ENCODE assay signal across 26 cellular contexts in the genomic region with DNA sequence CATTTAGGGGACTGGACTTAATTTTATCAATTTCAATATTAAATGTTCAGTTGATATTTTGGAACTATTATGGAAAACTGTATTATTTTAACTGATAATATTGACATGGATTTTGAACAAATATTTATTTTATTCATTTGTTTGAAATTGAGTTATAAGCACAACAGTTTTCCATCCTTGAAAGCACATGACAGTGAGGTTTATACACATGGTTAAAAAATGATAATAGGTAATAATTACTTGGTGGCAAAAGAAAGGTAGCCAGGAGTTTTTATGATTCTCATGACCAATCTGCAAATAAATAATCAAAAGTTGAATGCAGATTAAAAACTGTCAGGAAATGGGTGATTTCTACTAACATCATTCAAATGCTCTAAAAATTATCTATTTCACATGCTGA.
DNase-seq lines count a peak whose midpoint lies in the region; ATAC-seq, FAIRE-seq and TF ChIP-seq lines count a peak whose summit lies in the region.
"Had no signal": no experiment of that assay in that cellular context is flagged by ENCODE, and none has a peak within 500 bp of the region (broad histone marks: within the 10 kb centered on the region; RNA-seq: fewer than 3 reads in every experiment).

No MANE protein-coding gene starts in this region.

- in situ Hi-C loops in HepG2 (cut with HindIII; ENCODE audit: extremely low pct_ligation_motif_present, low pct_unique_long_range_greater_than_20kb): no loop called here
- in situ Hi-C loops in HAP-1 (cut with MboI; ENCODE audit: low sequenced_read_pairs): no loop called here

- CTCF ChIA-PET in HepG2 (lab: Yijun Ruan, JAX; ENCODE audit: low intra/inter-chr PET ratio, low total read pairs): interaction anchor here (1.4 kb wide), 1 partner anchor 226 kb away, joined by 8 read pairs; no protein-coding TSS in a partner anchor

- no peak for TF ChIP-seq POLR2A in HepG2 (IDR thresholded peaks at IDR 0.05; ENCODE audit: insufficient read depth in 1 of 2, low read depth in 2 of 2, low read length in 2 of 2)
- TF ChIP-seq POLR2A in right lobe of liver (IDR thresholded peaks at IDR 0.05): no peak

- ATAC-seq in HepG2 (no peak), right lobe of liver (no peak)
- ATAC-seq: A549; CD8-positive, alpha-beta T cell had no signal

- intact Hi-C loops in HepG2 (cut with micrococcal nuclease; ENCODE audit: unreplicated experiment) (loop anchor here (1.0 to 2.0 kb wide), 2 partner anchors 136 to 225 kb away; no protein-coding TSS in a partner anchor), right lobe of liver (cut with DNase I) (no loop called here)

- H3K4me3 ChIP-seq in HepG2 (replicated peaks in 1 of 3; ENCODE audit: insufficient read depth in 1 of 3, low read depth in 2 of 3, low read length in 3 of 3) (no peak overlapping the region), right lobe of liver (no peak overlapping the region), HAP-1 (no peak overlapping the region)
- H3K4me3 ChIP-seq: A549; BLaER1; BLaER1 treated with 17β-estradiol and CSF1 and Interleukin-3, amounts not matched to agents 10 nM and 100 nM had no signal

- H3K27me3 ChIP-seq in HepG2 (ENCODE audit: control insufficient read depth in 1 of 2, insufficient read depth in 2 of 2, low read length in 2 of 2) (no peaks in the 10 kb centered on the region), right lobe of liver (no peaks in the 10 kb centered on the region), HAP-1 (ENCODE audit: low read depth) (no peaks in the 10 kb centered on the region; the same call in 1 of the 2 replicates)
- H3K27me3 ChIP-seq: BE2C; BLaER1; BLaER1 treated with 17β-estradiol and CSF1 and Interleukin-3, amounts not matched to agents 10 nM and 100 nM had no signal

- TF ChIP-seq RAD21 in HepG2 (CRISPR knock-in tag; IDR thresholded peaks at IDR 0.05): no peak

- no peaks in the 10 kb centered on the region for H3K4me1 ChIP-seq in HepG2 (ENCODE audit: insufficient read depth, low read length)
- no peaks in the 10 kb centered on the region for H3K4me1 ChIP-seq in right lobe of liver
- no peaks in the 10 kb centered on the region for H3K4me1 ChIP-seq in HAP-1
- H3K4me1 ChIP-seq: A549; BE2C; BLaER1; BLaER1 treated with 17β-estradiol and CSF1 and Interleukin-3, amounts not matched to agents 10 nM and 100 nM; Caco-2 had no signal

- no peak overlapping the region for H3K9ac ChIP-seq in HepG2 (ENCODE audit: insufficient read depth, low read depth, low read length)
- H3K9ac ChIP-seq: BLaER1; BLaER1 treated with 17β-estradiol and CSF1 and Interleukin-3, amounts not matched to agents 10 nM and 100 nM had no signal

- no TSS peak for BruUV-seq in HepG2 (replicated peaks; lab: Mats Ljungman, UMichigan)

- H3K27ac ChIP-seq in HepG2 (ENCODE audit: extremely low read length, insufficient read depth, low read length): no peak overlapping the region
- no peak overlapping the region for H3K27ac ChIP-seq in right lobe of liver
- H3K27ac ChIP-seq: 22Rv1; A549; BLaER1; BLaER1 treated with 17β-estradiol and CSF1 and Interleukin-3, amounts not matched to agents 10 nM and 100 nM; C4-2B had no signal

- POLR2A ChIA-PET in HepG2 (lab: Yijun Ruan, JAX): no interaction called here

- TF ChIP-seq CTCF in HepG2 (CRISPR knock-in tag; IDR thresholded peaks at IDR 0.05): no peak
- no peak for TF ChIP-seq CTCF in right lobe of liver (IDR thresholded peaks at IDR 0.05)

- TF ChIP-seq EP300 in HepG2 (IDR thresholded peaks at IDR 0.05; ENCODE audit: low read depth in 2 of 2, low read length in 2 of 2) (no peak), HepG2 (CRISPR knock-in tag; IDR thresholded peaks at IDR 0.05; ENCODE audit: borderline replicate concordance) (no peak)

- no peak for FAIRE-seq in HepG2 (lab: Jason Lieb, UNC)
- FAIRE-seq in GM19239 (lab: Jason Lieb, UNC): peak; percentile 44
- FAIRE-seq in frontal cortex (lab: Jason Lieb, UNC): peak; percentile 8
- FAIRE-seq: A549 had no signal

- no peak overlapping the region for H3K4me2 ChIP-seq in HepG2 (ENCODE audit: low read depth, low read length)
- H3K4me2 ChIP-seq: A549; BLaER1; BLaER1 treated with 17β-estradiol and CSF1 and Interleukin-3, amounts not matched to agents 10 nM and 100 nM had no signal

- H4K20me1 ChIP-seq in HepG2 (ENCODE audit: insufficient read depth, low read length): no peaks in the 10 kb centered on the region
- H4K20me1 ChIP-seq: BLaER1; BLaER1 treated with 17β-estradiol and CSF1 and Interleukin-3, amounts not matched to agents 10 nM and 100 nM had no signal

- DNase-seq in HepG2 (ENCODE audit: low spot score): no peak
- no peak for DNase-seq in right lobe of liver
- DNase-seq in GM19239 (ENCODE audit: insufficient read length, low spot score): no peak
- no peak for DNase-seq in frontal cortex (ENCODE audit: low spot score in 2 of 2)
- DNase-seq in SHP77 treated with DMSO at 0.1 percent for 48 hours (lab: John Stamatoyannopoulos, UW): no peak
- DNase-seq in HAP-1 (ENCODE audit: low spot score in 2 of 2): no peak
- DNase-seq: 8988T; BE2C; C1 segment of cervical spinal cord; Caco-2; CD4-positive, alpha-beta memory T cell; CD4-positive, alpha-beta T cell; CD4-positive, CD25-positive, alpha-beta regulatory T cell; CD8-positive, alpha-beta memory T cell; CD8-positive, alpha-beta T cell; COR-L47; DMS 273 treated with DMSO at 0.1 percent for 48 hours; DMS153; DMS79; DMS79 treated with DMSO at 0.1 percent for 48 hours; DND-41 had no signal

- no peaks in the 10 kb centered on the region for H3K36me3 ChIP-seq in HepG2 (replicated peaks in 1 of 2; ENCODE audit: control insufficient read depth in 1 of 2, insufficient read depth in 2 of 2, low read length in 2 of 2)
- no peaks in the 10 kb centered on the region for H3K36me3 ChIP-seq in right lobe of liver
- H3K36me3 ChIP-seq in HAP-1 (replicated peaks): no peaks in the 10 kb centered on the region
- H3K36me3 ChIP-seq: BE2C; BLaER1; BLaER1 treated with 17β-estradiol and CSF1 and Interleukin-3, amounts not matched to agents 10 nM and 100 nM had no signal

- no peaks in the 10 kb centered on the region for H3K79me2 ChIP-seq in HepG2 (ENCODE audit: insufficient read depth, low read length)

- H2AFZ ChIP-seq in HepG2 (ENCODE audit: low read length): no peak overlapping the region

- H3K9me3 ChIP-seq in HepG2 (ENCODE audit: low read length) (no peaks in the 10 kb centered on the region), right lobe of liver (no peaks in the 10 kb centered on the region), HAP-1 (no peaks in the 10 kb centered on the region)
- H3K9me3 ChIP-seq: A549, BE2C, Caco-2 had no signal

TF ChIP-seq in HepG2, 621 proteins besides CTCF, POLR2A, EP300 and RAD21:
- TF ChIP-seq, protein P1, sequence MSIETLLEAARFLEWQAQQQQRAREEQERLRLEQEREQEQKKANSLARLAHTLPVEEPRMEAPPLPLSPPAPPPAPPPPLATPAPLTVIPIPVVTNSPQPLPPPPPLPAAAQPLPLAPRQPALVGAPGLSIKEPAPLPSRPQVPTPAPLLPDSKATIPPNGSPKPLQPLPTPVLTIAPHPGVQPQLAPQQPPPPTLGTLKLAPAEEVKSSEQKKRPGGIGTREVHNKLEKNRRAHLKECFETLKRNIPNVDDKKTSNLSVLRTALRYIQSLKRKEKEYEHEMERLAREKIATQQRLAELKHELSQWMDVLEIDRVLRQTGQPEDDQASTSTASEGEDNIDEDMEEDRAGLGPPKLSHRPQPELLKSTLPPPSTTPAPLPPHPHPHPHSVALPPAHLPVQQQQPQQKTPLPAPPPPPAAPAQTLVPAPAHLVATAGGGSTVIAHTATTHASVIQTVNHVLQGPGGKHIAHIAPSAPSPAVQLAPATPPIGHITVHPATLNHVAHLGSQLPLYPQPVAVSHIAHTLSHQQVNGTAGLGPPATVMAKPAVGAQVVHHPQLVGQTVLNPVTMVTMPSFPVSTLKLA (IDR thresholded peaks at IDR 0.05): peak; percentile 95
- TF ChIP-seq ZNF207 (IDR thresholded peaks at IDR 0.05; ENCODE audit: borderline replicate concordance): no peak
